In the genomic region with DNA sequence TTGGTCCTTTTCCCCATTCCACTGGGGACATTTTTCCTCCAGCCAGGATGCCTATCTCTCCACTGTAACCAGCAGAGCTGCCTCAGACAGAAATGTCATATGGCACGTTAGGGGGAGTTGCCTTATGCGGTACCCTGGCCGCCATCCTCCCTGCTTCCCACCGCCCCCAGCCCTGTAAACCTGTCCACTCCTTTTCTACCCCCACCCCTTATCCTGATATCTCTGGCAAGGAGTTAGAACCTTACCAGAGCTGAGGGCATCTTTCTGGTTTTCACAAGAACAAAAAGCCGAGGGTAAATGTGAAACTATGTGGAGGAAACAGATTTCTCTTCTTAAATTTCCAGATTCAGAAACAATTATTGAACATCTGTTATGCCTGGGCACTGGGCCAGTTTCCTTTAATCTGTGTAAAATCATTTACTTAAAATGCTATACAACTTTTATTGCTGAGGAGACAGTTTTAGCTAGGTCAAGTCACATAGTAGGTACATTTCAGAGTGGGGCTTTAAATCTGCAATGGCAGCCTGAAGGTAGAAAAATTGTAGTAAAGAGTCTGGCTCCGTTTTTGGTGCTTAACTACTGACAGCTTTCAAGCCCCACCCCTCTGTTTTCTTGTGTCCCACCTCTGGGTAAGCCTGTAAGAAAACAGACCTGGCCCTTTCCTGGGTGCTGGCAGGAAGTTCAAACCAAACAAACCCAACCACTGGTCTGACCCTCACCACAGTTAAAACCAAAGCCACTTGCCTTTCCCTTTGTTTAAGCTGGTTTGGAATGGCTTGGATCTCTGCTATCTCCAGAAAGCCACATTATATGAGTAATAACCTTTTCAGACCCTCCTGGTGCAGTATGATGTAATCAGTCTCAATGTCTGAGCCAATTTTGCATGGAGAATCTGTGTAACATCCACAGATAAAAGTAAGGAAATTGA, we compare ENCODE assay signal across 1 cellular context.
TF ChIP-seq lines count a peak whose summit lies in the region.

No MANE protein-coding gene starts in this region.

TF ChIP-seq in SK-N-SH, 30 proteins besides CTCF, POLR2A, EP300 and RAD21 (continued from another document):
- TF ChIP-seq, protein P1, sequence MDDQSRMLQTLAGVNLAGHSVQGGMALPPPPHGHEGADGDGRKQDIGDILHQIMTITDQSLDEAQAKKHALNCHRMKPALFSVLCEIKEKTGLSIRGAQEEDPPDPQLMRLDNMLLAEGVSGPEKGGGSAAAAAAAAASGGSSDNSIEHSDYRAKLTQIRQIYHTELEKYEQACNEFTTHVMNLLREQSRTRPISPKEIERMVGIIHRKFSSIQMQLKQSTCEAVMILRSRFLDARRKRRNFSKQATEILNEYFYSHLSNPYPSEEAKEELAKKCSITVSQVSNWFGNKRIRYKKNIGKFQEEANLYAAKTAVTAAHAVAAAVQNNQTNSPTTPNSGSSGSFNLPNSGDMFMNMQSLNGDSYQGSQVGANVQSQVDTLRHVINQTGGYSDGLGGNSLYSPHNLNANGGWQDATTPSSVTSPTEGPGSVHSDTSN (IDR thresholded peaks at IDR 0.05), result peak; percentile 60
- TF ChIP-seq CHD2 (IDR thresholded peaks at IDR 0.05; ENCODE audit: low read length, partially characterized antibody), result no peak
- peak; percentile 34; the same call in 1 of the 2 replicates for TF ChIP-seq JUND (IDR thresholded peaks at IDR 0.05)
- no peak for TF ChIP-seq YY1 (IDR thresholded peaks at IDR 0.05; ENCODE audit: low read depth)
- TF ChIP-seq GATA2 (CRISPR knock-in tag; IDR thresholded peaks at IDR 0.05), result peak; percentile 50
- no peak for TF ChIP-seq RFX5 (IDR thresholded peaks at IDR 0.05; ENCODE audit: low read length)
- peak; percentile 62; the same call in 1 of the 2 replicates for TF ChIP-seq NFIC (IDR thresholded peaks at IDR 0.05; ENCODE audit: borderline replicate concordance)
